33 cellular contexts compared by ENCODE assay signal in the genomic region with DNA sequence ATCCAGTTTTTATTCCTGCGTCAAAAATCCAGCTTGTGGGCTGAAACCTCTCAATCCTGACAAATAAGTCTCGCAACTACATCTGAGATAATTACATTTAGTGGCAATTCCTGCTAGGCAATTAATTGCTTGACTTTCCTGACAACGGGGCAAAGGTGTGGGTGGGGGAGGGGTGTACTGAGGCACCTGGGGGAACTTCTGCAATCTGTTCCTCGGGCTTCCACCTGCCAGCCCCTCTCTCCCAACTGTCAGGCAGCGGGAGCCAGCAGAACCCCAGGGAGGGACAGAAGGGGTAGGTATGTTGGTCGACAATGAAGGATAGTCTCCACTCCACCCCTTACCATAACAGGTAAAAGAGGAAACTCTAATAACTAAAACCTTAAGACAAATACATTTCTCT. TPM values are rescaled to one million over a fixed set of nuclear protein-coding genes. Genes with fewer than 3 reads are reported as not detected.
"Had no signal": no experiment of that assay in that cellular context is flagged by ENCODE, and none has a peak within 500 bp of the region (broad histone marks: within the 10 kb centered on the region; RNA-seq: fewer than 3 reads in every experiment).

No MANE protein-coding gene starts in this region.

- H3K27me3 Mint-ChIP-seq: activated naive CD8-positive, alpha-beta T cell treated with anti-CD3 and anti-CD28 coated beads for 36 hours; natural killer cell treated with Interleukin-12 subunit alpha and Interleukin-12 subunit beta and Interleukin-15 and Interleukin-18, amount 100 ng/mL, for 72 hours had no signal

- H3K4me3 Mint-ChIP-seq: activated naive CD8-positive, alpha-beta T cell treated with anti-CD3 and anti-CD28 coated beads for 36 hours; brain; effector memory CD8-positive, alpha-beta T cell; natural killer cell treated with Interleukin-12 subunit alpha and Interleukin-12 subunit beta and Interleukin-15 and Interleukin-18, amount 100 ng/mL, for 72 hours; T-helper 2 cell treated with Interferon-gamma antibody and Interleukin-4, amounts not matched to agents 5 μg/mL and 100 μg/mL, for 36 hours had no signal

- H3K27me3 ChIP-seq: adrenal gland, ascending aorta, cardiac muscle cell, dorsolateral prefrontal cortex, suprapubic skin, upper lobe of right lung had no signal

- H3K27ac Mint-ChIP-seq: activated naive CD8-positive, alpha-beta T cell treated with anti-CD3 and anti-CD28 coated beads for 36 hours; brain; effector memory CD8-positive, alpha-beta T cell; natural killer cell treated with Interleukin-12 subunit alpha and Interleukin-12 subunit beta and Interleukin-15 and Interleukin-18, amount 100 ng/mL, for 72 hours; T-helper 2 cell treated with Interferon-gamma antibody and Interleukin-4, amounts not matched to agents 5 μg/mL and 100 μg/mL, for 36 hours had no signal

- ATAC-seq: effector memory CD8-positive, alpha-beta T cell; esophagus mucosa; left lobe of liver; natural killer cell treated with Interleukin-12 subunit alpha and Interleukin-12 subunit beta and Interleukin-15 and Interleukin-18, amount 100 ng/mL, for 72 hours; right cardiac atrium; upper lobe of right lung had no signal

- H3K27ac ChIP-seq: adrenal gland, ascending aorta, cardiac muscle cell, coronary artery, dorsolateral prefrontal cortex, spleen, suprapubic skin, tibial artery, upper lobe of right lung had no signal

- H3K9me3 ChIP-seq: adrenal gland, ascending aorta, spleen, suprapubic skin, tibial artery, upper lobe of right lung had no signal

- H3K9me3 Mint-ChIP-seq: brain; effector memory CD8-positive, alpha-beta T cell; natural killer cell treated with Interleukin-12 subunit alpha and Interleukin-12 subunit beta and Interleukin-15 and Interleukin-18, amount 100 ng/mL, for 72 hours; T-helper 2 cell treated with Interferon-gamma antibody and Interleukin-4, amounts not matched to agents 5 μg/mL and 100 μg/mL, for 36 hours had no signal

- H3K36me3 ChIP-seq: adrenal gland, ascending aorta, cardiac muscle cell, spleen, suprapubic skin, tibial artery, upper lobe of right lung had no signal

- H3K36me3 Mint-ChIP-seq: brain; natural killer cell treated with Interleukin-12 subunit alpha and Interleukin-12 subunit beta and Interleukin-15 and Interleukin-18, amount 100 ng/mL, for 72 hours had no signal

- DNase-seq: activated CD4-positive, alpha-beta T cell treated with anti-CD3 and anti-CD28 coated beads for 4 hours; activated CD4-positive, alpha-beta T cell treated with anti-CD3 and anti-CD28 coated beads, Interleukin-2, amount 50 U/mL, for 4 hours; activated CD4-positive, CD25-positive, alpha-beta regulatory T cell; activated effector memory CD4-positive, alpha-beta T cell treated with Interleukin-2 at 50 U/mL for 16 hours; activated naive CD4-positive, alpha-beta T cell treated with Interleukin-2 at 50 U/mL for 16 hours; activated naive CD8-positive, alpha-beta T cell treated with anti-CD3 and anti-CD28 coated beads for 36 hours; activated T-cell treated with anti-CD3 and anti-CD28 coated beads for 4 hours; adrenal gland; dorsolateral prefrontal cortex; effector memory CD8-positive, alpha-beta T cell; foreskin fibroblast; head of caudate nucleus; hypothalamus; kidney glomerular epithelial cell; mesendoderm; right cardiac atrium; spleen; stimulated activated naive CD4-positive, alpha-beta T cell; tibial artery; upper lobe of right lung had no signal

- H3K4me1 ChIP-seq: adrenal gland, ascending aorta, tibial artery, upper lobe of right lung had no signal

- H3K4me3 ChIP-seq: adrenal gland, ascending aorta, cardiac muscle cell, coronary artery, dorsolateral prefrontal cortex, lung, spleen, suprapubic skin, tibial artery, upper lobe of right lung had no signal

RNA-seq across cellular contexts. Expression of a gene that starts 6.8 kb away (rescaled TPM):
- total RNA-seq: ascending aorta, endothelial cell of umbilical vein, mononuclear cell, omental fat pad, suprapubic skin, upper lobe of right lung had no signal
